In genomic region chr17:45270828-45271418, GRCh38 we compare ENCODE assay signal across 8 cellular contexts. TPM values are rescaled to one million over a fixed set of nuclear protein-coding genes. Genes with fewer than 3 reads are reported as not detected.
A peak's percentile ranks its signal among the peaks of the same experiment; 100 is the strongest.
DNase-seq lines count a peak whose midpoint lies in the region; ATAC-seq and TF ChIP-seq lines count a peak whose summit lies in the region.
"Had no signal": no experiment of that assay in that cellular context is flagged by ENCODE, and none has a peak within 500 bp of the region (broad histone marks: within the 10 kb centered on the region; RNA-seq: fewer than 3 reads in every experiment).

No MANE protein-coding gene starts in this region.

- CTCF ChIA-PET in T-cell (lab: Charles Lee) = interaction anchor here (0.7 to 3.3 kb wide), 6 partner anchors 12 to 116 kb away, joined by 3 to 9 read pairs (median 3); no protein-coding TSS in a partner anchor

- POLR2A ChIA-PET in T-cell (lab: Charles Lee) = no interaction called here

- TF ChIP-seq POLR2A in GM19193 (IDR thresholded peaks at IDR 0.05; ENCODE audit: extremely low read depth, insufficient read depth, insufficient read length) = peak; percentile 25

- no peaks in the 10 kb centered on the region for H3K27me3 Mint-ChIP-seq in T-cell
- H3K27me3 Mint-ChIP-seq in natural killer cell (ENCODE audit: low read depth in 2 of 2) = no peaks in the 10 kb centered on the region

- intact Hi-C loops in natural killer cell (cut with micrococcal nuclease) = no loop called here

- TF ChIP-seq CTCF in astrocyte of the spinal cord (IDR thresholded peaks at IDR 0.05; ENCODE audit: low read depth, low read length) = peak; percentile 72
- peak; percentile 61 for TF ChIP-seq CTCF in natural killer cell (IDR thresholded peaks at IDR 0.05)

- H3K4me3 ChIP-seq in astrocyte of the spinal cord (ENCODE audit: low read depth, low read length) = no peak overlapping the region
- H3K4me3 ChIP-seq: SJSA1 had no signal

- H3K9me3 Mint-ChIP-seq in T-cell (no peaks in the 10 kb centered on the region), natural killer cell (no peaks in the 10 kb centered on the region)

- ATAC-seq in T-cell (replicated peaks in 1 of 4) (peak; percentile 69 to 89 (median 78)), natural killer cell (peak in 2 of 3 donors; percentile 73), GM18909 (IDR thresholded peaks at IDR 0.05; ENCODE audit: poor library complexity, unreplicated experiment) (no peak), esophagus mucosa (no peak)

- H3K4me1 Mint-ChIP-seq in T-cell = peaks cover 0 to 3% (median 0%) of the 10 kb centered on the region in 3 donors
- no peaks in the 10 kb centered on the region for H3K4me1 Mint-ChIP-seq in natural killer cell

- H3K27ac Mint-ChIP-seq in T-cell = no peak overlapping the region
- no peak overlapping the region for H3K27ac Mint-ChIP-seq in natural killer cell

- DNase-seq in T-cell (peak in 29 of 34 experiments; percentile 24 to 66 (median 46)), astrocyte of the spinal cord (ENCODE audit: low read depth, low spot score) (no peak), natural killer cell (peak; percentile 34), C1 segment of cervical spinal cord (lab: John Stamatoyannopoulos, UW) (no peak)

- in situ Hi-C loops in astrocyte of the spinal cord (cut with HindIII; ENCODE audit: low sequenced_read_pairs) = no loop called here

- H3K4me3 Mint-ChIP-seq in T-cell (no peak overlapping the region), natural killer cell (no peak overlapping the region)

- H3K36me3 Mint-ChIP-seq in T-cell (peaks cover 33% of the 10 kb centered on the region), natural killer cell (no peaks in the 10 kb centered on the region)

RNA-seq across cellular contexts. Expression of gene SPATA32, which starts 9.0 kb away (rescaled TPM):
- under 1 TPM in 4 of 5 donors, not detected in 1; 0.37 to 0.55 (median 0.42) TPM for total RNA-seq in T-cell
- under 1 TPM in 1 of 3 donors, not detected in 2; 0.43 TPM for total RNA-seq in natural killer cell
- 0.24 TPM for total RNA-seq in esophagus mucosa
- total RNA-seq: SJSA1 had no signal

RNA-seq across cellular contexts. Expression of gene MAP3K14, which starts 45.9 kb away (rescaled TPM):
- total RNA-seq in T-cell (10 to 100 TPM; 34.4 to 49.8 (median 42.8) TPM), natural killer cell (10 to 100 TPM; 28.0 to 31.9 (median 31.6) TPM), esophagus mucosa (6.3 TPM)

RNA-seq across cellular contexts. Expression of gene FMNL1, which starts 49.2 kb away (rescaled TPM):
- total RNA-seq in T-cell = 100 to 1,000 TPM; 362 to 473 (median 457) TPM
- total RNA-seq in natural killer cell = 100 to 1,000 TPM; 741 to 836 (median 752) TPM
- total RNA-seq in esophagus mucosa = 2.6 TPM
- total RNA-seq: SJSA1 had no signal

Comparison
In these comparisons a context has a peak if more than half of its experiments do, and no peak if none do; other contexts are left out.
1. ATAC-seq: peak in T-cell (4 of 4) and natural killer cell (2 of 3); none in GM18909 (single experiment) and esophagus mucosa (single experiment).
2. DNase-seq: peak in T-cell (29 of 34) and natural killer cell (single experiment); none in astrocyte of the spinal cord (single experiment) and C1 segment of cervical spinal cord (0 of 14).
3. RNA of gene FMNL1, which starts 49.2 kb away (total RNA-seq): 741 to 836 TPM in natural killer cell and 362 to 473 TPM in T-cell; 2.6 TPM in esophagus mucosa (single experiment); every median in the first group is over 100 times any median in the second.